In genomic region chr7:76268376-76268775, GRCh38 we compare ENCODE assay signal across 15 cellular contexts. TPM values are rescaled to one million over a fixed set of nuclear protein-coding genes. Genes with fewer than 3 reads are reported as not detected.
DNase-seq lines count a peak whose midpoint lies in the region; ATAC-seq and TF ChIP-seq lines count a peak whose summit lies in the region.
"Had no signal": no experiment of that assay in that cellular context is flagged by ENCODE, and none has a peak within 500 bp of the region (broad histone marks: within the 10 kb centered on the region; RNA-seq: fewer than 3 reads in every experiment).

No MANE protein-coding gene starts in this region.

- H3K4me1 Mint-ChIP-seq in stimulated activated naive CD8-positive, alpha-beta T cell treated with anti-CD3 and anti-CD28 coated beads, Interleukin-15, amount 100 ng/mL, for 72 hours = peaks cover 30% of the 10 kb centered on the region
- peaks cover 5% of the 10 kb centered on the region for H3K4me1 Mint-ChIP-seq in type B pancreatic cell (ENCODE audit: unreplicated experiment)

- no peak overlapping the region for H3K4me2 ChIP-seq in PC-3 (ENCODE audit: low read length)

- BruUV-seq in PC-3 (replicated peaks; lab: Mats Ljungman, UMichigan) = no TSS peak

- no peak for TF ChIP-seq POLR2A in testis (IDR thresholded peaks at IDR 0.05)

- CTCF ChIA-PET in PC-3 (lab: Charles Lee) = no interaction called here

- POLR2A ChIA-PET in PC-3 (lab: Charles Lee; ENCODE audit: unreplicated experiment) = no interaction called here

- 29 to 38% methylated on average over 5 of the region's 5 CpGs for WGBS in testis, 2 donors

- H3K4me3 ChIP-seq in PC-3 (ENCODE audit: low read length) (no peak overlapping the region), BE2C (ENCODE audit: low read depth, low read length) (no peak overlapping the region), testis (no peak overlapping the region)
- H3K4me3 ChIP-seq: gastroesophageal sphincter, right atrium auricular region, stomach had no signal

- H3K36me3 Mint-ChIP-seq in type B pancreatic cell = no peaks in the 10 kb centered on the region

- H4K20me1 ChIP-seq in PC-3 (ENCODE audit: low read length) = no peaks in the 10 kb centered on the region

- H3K4me3 Mint-ChIP-seq in stimulated activated naive CD8-positive, alpha-beta T cell treated with anti-CD3 and anti-CD28 coated beads, Interleukin-15, amount 100 ng/mL, for 72 hours = peak overlapping the region in 1 of 2 donors; percentile 8
- peak overlapping the region; percentile 52 for H3K4me3 Mint-ChIP-seq in type B pancreatic cell
- H3K4me3 Mint-ChIP-seq: activated CD4-positive, alpha-beta T cell treated with anti-CD3 and anti-CD28 coated beads, Interleukin-2, amount 10 ng/mL, durations not matched to agents 7 days and 5 days had no signal

- no peak for TF ChIP-seq CTCF in PC-3 (conservative IDR thresholded peaks at IDR 0.05; ENCODE audit: low read depth, low read length)
- no peak for TF ChIP-seq CTCF in type B pancreatic cell (conservative IDR thresholded peaks at IDR 0.05)
- TF ChIP-seq CTCF in BE2C (IDR thresholded peaks at IDR 0.05; ENCODE audit: low read depth, low read length) = no peak
- TF ChIP-seq CTCF in testis (IDR thresholded peaks at IDR 0.05) = no peak

- no peaks in the 10 kb centered on the region for H3K9me2 ChIP-seq in PC-3 (replicated peaks; ENCODE audit: low read length)

- H3K27ac Mint-ChIP-seq in stimulated activated naive CD8-positive, alpha-beta T cell treated with anti-CD3 and anti-CD28 coated beads, Interleukin-15, amount 100 ng/mL, for 72 hours = no peak overlapping the region
- no peak overlapping the region for H3K27ac Mint-ChIP-seq in type B pancreatic cell
- H3K27ac Mint-ChIP-seq: activated CD4-positive, alpha-beta T cell treated with anti-CD3 and anti-CD28 coated beads, Interleukin-2, amount 10 ng/mL, durations not matched to agents 7 days and 5 days had no signal

- H3F3A ChIP-seq in PC-3 (ENCODE audit: low read length, unreplicated experiment) = no peaks in the 10 kb centered on the region

- no peaks in the 10 kb centered on the region for H3K79me2 ChIP-seq in PC-3 (ENCODE audit: low read length)

- H3K9me3 ChIP-seq in PC-3 (ENCODE audit: low read length) = no peaks in the 10 kb centered on the region
- no peaks in the 10 kb centered on the region for H3K9me3 ChIP-seq in BE2C
- no peaks in the 10 kb centered on the region for H3K9me3 ChIP-seq in testis
- H3K9me3 ChIP-seq: gastroesophageal sphincter, right atrium auricular region, stomach had no signal

- H3K36me3 ChIP-seq in PC-3 (ENCODE audit: low read depth, low read length) = no peaks in the 10 kb centered on the region
- no peaks in the 10 kb centered on the region for H3K36me3 ChIP-seq in BE2C
- H3K36me3 ChIP-seq in testis (ENCODE audit: low read depth, missing control alignments) = no peaks in the 10 kb centered on the region
- H3K36me3 ChIP-seq: gastroesophageal sphincter, right atrium auricular region, stomach had no signal

- intact Hi-C loops in PC-3 (cut with micrococcal nuclease) (no loop called here), testis (cut with DNase I; ENCODE audit: low total_unique reads) (no loop called here)

- peak; percentile 4 for ATAC-seq in stimulated activated naive CD8-positive, alpha-beta T cell treated with anti-CD3 and anti-CD28 coated beads, Interleukin-15, Interleukin-2, amounts not matched to agents 100 U/mL and 50 U/mL, for 24 hours
- ATAC-seq in stimulated activated naive CD8-positive, alpha-beta T cell treated with anti-CD3 and anti-CD28 coated beads, Interleukin-15, amount 100 ng/mL, for 72 hours = no peak
- ATAC-seq in PC-3 = 0 out of 2 replicates have a peak, but pooled peaks have one; percentile 13
- ATAC-seq: gastroesophageal sphincter had no signal

- H3K4me1 ChIP-seq in PC-3 (ENCODE audit: insufficient read depth, low read length) = no peaks in the 10 kb centered on the region
- H3K4me1 ChIP-seq in BE2C = no peaks in the 10 kb centered on the region
- peaks cover 6% of the 10 kb centered on the region for H3K4me1 ChIP-seq in testis

- H2AFZ ChIP-seq in PC-3 (ENCODE audit: low read length) = no peak overlapping the region

- H3K27ac ChIP-seq in PC-3 (ENCODE audit: low read length) = no peak overlapping the region
- H3K27ac ChIP-seq in testis = no peak overlapping the region
- H3K27ac ChIP-seq: gastroesophageal sphincter, right atrium auricular region, stomach had no signal

- peaks cover 45% of the 10 kb centered on the region for H3K27me3 Mint-ChIP-seq in stimulated activated naive CD8-positive, alpha-beta T cell treated with anti-CD3 and anti-CD28 coated beads, Interleukin-15, amount 100 ng/mL, for 72 hours
- H3K27me3 Mint-ChIP-seq in type B pancreatic cell = peaks cover 64% of the 10 kb centered on the region

- H3K27me3 ChIP-seq in PC-3 (ENCODE audit: low read length) (no peaks in the 10 kb centered on the region), BE2C (no peaks in the 10 kb centered on the region), testis (no peaks in the 10 kb centered on the region)

- no peaks in the 10 kb centered on the region for H3K9me3 Mint-ChIP-seq in stimulated activated naive CD8-positive, alpha-beta T cell treated with anti-CD3 and anti-CD28 coated beads, Interleukin-15, amount 100 ng/mL, for 72 hours
- H3K9me3 Mint-ChIP-seq in type B pancreatic cell = no peaks in the 10 kb centered on the region
- H3K9me3 Mint-ChIP-seq: activated CD4-positive, alpha-beta T cell treated with anti-CD3 and anti-CD28 coated beads, Interleukin-2, amount 10 ng/mL, durations not matched to agents 7 days and 5 days had no signal

- DNase-seq in stimulated activated naive CD8-positive, alpha-beta T cell treated with anti-CD3 and anti-CD28 coated beads, Interleukin-15, Interleukin-2, amounts not matched to agents 100 U/mL and 50 U/mL, for 24 hours = no peak
- DNase-seq in stimulated activated naive CD8-positive, alpha-beta T cell treated with anti-CD3 and anti-CD28 coated beads, Interleukin-15, amount 100 ng/mL, for 72 hours = no peak
- DNase-seq in PC-3 (no peak), left kidney (ENCODE audit: low read depth, low spot score) (peak; percentile 24), type B pancreatic cell (ENCODE audit: extremely low spot score, unreplicated experiment) (no peak), BE2C (no peak), NCI-H1105 (lab: John Stamatoyannopoulos, UW) (no peak), testis (no peak)
- DNase-seq: activated CD4-positive, alpha-beta T cell treated with anti-CD3 and anti-CD28 coated beads, Interleukin-2, amount 10 ng/mL, durations not matched to agents 7 days and 5 days; left cardiac atrium; NCI-H1930; NCI-H446 treated with DMSO at 0.1 percent for 48 hours; stomach had no signal

- no peak overlapping the region for H3K9ac ChIP-seq in PC-3 (ENCODE audit: low read length)

RNA-seq across cellular contexts. Expression of gene HSPB1, which starts 34.1 kb away (rescaled TPM):
- total RNA-seq in PC-3 (2014; rRNA removed) = 166 and 189 TPM in 2 replicates
- total RNA-seq in type B pancreatic cell (ENCODE audit: low replicate concordance) = 228 and 315 TPM in 2 replicates
- 659 TPM for polyA plus RNA-seq in BE2C (2012; ENCODE audit: insufficient read depth, insufficient read length, low read depth)
- 100 to 1,000 TPM; 216 to 245 TPM for total RNA-seq in testis
- 190 TPM for polyA plus RNA-seq in testis (ENCODE audit: insufficient read depth, low read depth, low replicate concordance)
